11 cellular contexts compared by ENCODE assay signal in genomic region chr7:5630670-5631069, GRCh38. TPM values are rescaled to one million over a fixed set of nuclear protein-coding genes. Genes with fewer than 3 reads are reported as not detected.
DNase-seq lines count a peak whose midpoint lies in the region; ATAC-seq and TF ChIP-seq lines count a peak whose summit lies in the region.
"Had no signal": no experiment of that assay in that cellular context is flagged by ENCODE, and none has a peak within 500 bp of the region (broad histone marks: within the 10 kb centered on the region; RNA-seq: fewer than 3 reads in every experiment).

No MANE protein-coding gene starts in this region.

- H3K9me3 ChIP-seq in breast epithelium (no peaks in the 10 kb centered on the region), neural progenitor cell (ENCODE audit: low read depth) (no peaks in the 10 kb centered on the region), tibial nerve (no peaks in the 10 kb centered on the region)

- H3K4me1 ChIP-seq in breast epithelium, result peaks cover 18 to 23% of the 10 kb centered on the region in 2 donors
- H3K4me1 ChIP-seq in neural progenitor cell, result peaks cover 42% of the 10 kb centered on the region
- H3K4me1 ChIP-seq in tibial nerve, result peaks cover 5 to 72% (median 46%) of the 10 kb centered on the region in 4 donors

- H3K36me3 ChIP-seq in breast epithelium (no peaks in the 10 kb centered on the region), neural progenitor cell (no peaks in the 10 kb centered on the region), tibial nerve (no peaks in the 10 kb centered on the region)

- H3K4me3 Mint-ChIP-seq in MCF 10A (ENCODE audit: unreplicated experiment) (no peak overlapping the region), neural progenitor cell (no peak overlapping the region)
- H3K4me3 Mint-ChIP-seq in activated naive CD8-positive, alpha-beta T cell treated with anti-CD3 and anti-CD28 coated beads for 36 hours, result no peak overlapping the region

- DNase-seq in MCF 10A (ENCODE audit: unreplicated experiment) (peak; percentile 82), breast epithelium (ENCODE audit: low spot score in 2 of 2) (no peak), neural progenitor cell (ENCODE audit: low spot score) (no peak), MV-4-11 (lab: John Stamatoyannopoulos, UW) (no peak), tibial nerve (ENCODE audit: low spot score in 2 of 2) (no peak)
- peak; percentile 64 for DNase-seq in activated naive CD8-positive, alpha-beta T cell treated with anti-CD3 and anti-CD28 coated beads for 36 hours
- DNase-seq: NCI-H345, WERI-Rb-1 had no signal

- H3K4me2 ChIP-seq in neural progenitor cell, result no peak overlapping the region

- CTCF ChIA-PET in MCF 10A (lab: Yijun Ruan, JAX), result interaction anchor here (1.0 to 1.1 kb wide), 3 partner anchors 15 to 71 kb away, joined by 3 read pairs; no protein-coding TSS in a partner anchor

- H3K27ac Mint-ChIP-seq in MCF 10A (ENCODE audit: low read depth, unreplicated experiment), result peak overlapping the region; percentile 22
- peak overlapping the region; percentile 70 for H3K27ac Mint-ChIP-seq in activated naive CD8-positive, alpha-beta T cell treated with anti-CD3 and anti-CD28 coated beads for 36 hours
- H3K27ac Mint-ChIP-seq in neural progenitor cell, result peak overlapping the region; percentile 35

- intact Hi-C loops in MCF 10A (cut with micrococcal nuclease), result no loop called here
- intact Hi-C loops in breast epithelium (cut with DNase I; ENCODE audit: low total_unique reads), result no loop called here

- TF ChIP-seq POLR2A in breast epithelium (IDR thresholded peaks at IDR 0.05) (no peak), tibial nerve (IDR thresholded peaks at IDR 0.05) (no peak)

- peaks cover 20% of the 10 kb centered on the region for H4K20me1 ChIP-seq in neural progenitor cell (ENCODE audit: low read depth)

- H3K9me3 Mint-ChIP-seq in MCF 10A (ENCODE audit: unreplicated experiment) (no peaks in the 10 kb centered on the region), neural progenitor cell (no peaks in the 10 kb centered on the region)
- H3K9me3 Mint-ChIP-seq in activated naive CD8-positive, alpha-beta T cell treated with anti-CD3 and anti-CD28 coated beads for 36 hours, result no peaks in the 10 kb centered on the region

- no TSS peak for BruUV-seq in MCF 10A (replicated peaks; lab: Mats Ljungman, UMichigan)

- POLR2A ChIA-PET in MCF 10A (lab: Yijun Ruan, JAX), result interaction anchor here (0.6 to 5.4 kb wide), 10 partner anchors 8 to 211 kb away, joined by 3 to 50 read pairs (median 6); no protein-coding TSS in a partner anchor

- H3K79me2 ChIP-seq in neural progenitor cell (ENCODE audit: low read depth), result no peaks in the 10 kb centered on the region

- TF ChIP-seq EP300 in tibial nerve (IDR thresholded peaks at IDR 0.05), result no peak

- H3K27me3 Mint-ChIP-seq in MCF 10A (ENCODE audit: insufficient read depth, unreplicated experiment) (no peaks in the 10 kb centered on the region), neural progenitor cell (ENCODE audit: insufficient read depth, low read depth) (peaks cover 13% of the 10 kb centered on the region)
- H3K27me3 Mint-ChIP-seq in activated naive CD8-positive, alpha-beta T cell treated with anti-CD3 and anti-CD28 coated beads for 36 hours, result no peaks in the 10 kb centered on the region

- no peak overlapping the region for H2AFZ ChIP-seq in neural progenitor cell (replicated peaks)

- no peaks in the 10 kb centered on the region for H3K27me3 ChIP-seq in breast epithelium
- no peaks in the 10 kb centered on the region for H3K27me3 ChIP-seq in neural progenitor cell
- H3K27me3 ChIP-seq in tibial nerve, result no peaks in the 10 kb centered on the region

- H3K9ac ChIP-seq in neural progenitor cell, result no peak overlapping the region

- no peak overlapping the region for H3K27ac ChIP-seq in breast epithelium
- no peak overlapping the region for H3K27ac ChIP-seq in neural progenitor cell
- H3K27ac ChIP-seq in tibial nerve, result peak overlapping the region in 2 of 4 donors; percentile 66 to 80
- H3K27ac ChIP-seq: C4-2B, WERI-Rb-1 had no signal

- H3K4me3 ChIP-seq in breast epithelium, result no peak overlapping the region
- no peak overlapping the region for H3K4me3 ChIP-seq in neural progenitor cell
- H3K4me3 ChIP-seq in tibial nerve, result no peak overlapping the region

- peaks cover 21% of the 10 kb centered on the region for H3K4me1 Mint-ChIP-seq in MCF 10A (ENCODE audit: insufficient read depth, unreplicated experiment)
- H3K4me1 Mint-ChIP-seq in activated naive CD8-positive, alpha-beta T cell treated with anti-CD3 and anti-CD28 coated beads for 36 hours, result peaks cover 48% of the 10 kb centered on the region
- H3K4me1 Mint-ChIP-seq in neural progenitor cell, result peaks cover 71% of the 10 kb centered on the region

- H3K36me3 Mint-ChIP-seq in MCF 10A (ENCODE audit: insufficient read depth, unreplicated experiment) (peaks cover 18% of the 10 kb centered on the region), neural progenitor cell (peaks cover 18% of the 10 kb centered on the region)
- H3K36me3 Mint-ChIP-seq in activated naive CD8-positive, alpha-beta T cell treated with anti-CD3 and anti-CD28 coated beads for 36 hours, result peaks cover 27% of the 10 kb centered on the region

- peaks cover 39% of the 10 kb centered on the region for H3F3A ChIP-seq in neural progenitor cell (ENCODE audit: low read depth)

- 49 to 51% methylated on average over 7 of the region's 7 CpGs for WGBS in tibial nerve, 2 donors

- ATAC-seq in GM19324 (IDR thresholded peaks at IDR 0.05; ENCODE audit: low FRiP score, unreplicated experiment) (no peak), GM18868 (IDR thresholded peaks at IDR 0.05; ENCODE audit: unreplicated experiment) (no peak)

- TF ChIP-seq CTCF in MCF 10A (IDR thresholded peaks at IDR 0.05; ENCODE audit: unreplicated experiment) (no peak), breast epithelium (IDR thresholded peaks at IDR 0.05) (no peak), neural progenitor cell (IDR thresholded peaks at IDR 0.05) (no peak), tibial nerve (IDR thresholded peaks at IDR 0.05) (no peak)

RNA-seq across cellular contexts. Expression of gene FSCN1, which starts 38.1 kb away (rescaled TPM):
- 148 and 169 TPM in 2 replicates for total RNA-seq in MCF 10A (2022)
- total RNA-seq in breast epithelium, result 10 to 100 TPM; 17.9 to 24.9 (median 22.9) TPM
- total RNA-seq in activated naive CD8-positive, alpha-beta T cell treated with anti-CD3 and anti-CD28 coated beads for 36 hours, result 10 to 100 TPM; 15.2 to 15.7 TPM
- total RNA-seq in neural progenitor cell (ENCODE audit: low replicate concordance), result 76.3 and 256 TPM in 2 replicates
- total RNA-seq in tibial nerve, result 100 to 1,000 TPM in 3 of 4 donors, 10 to 100 TPM in 1; 88.8 to 197 (median 145) TPM

Comparison
In these comparisons a context has a peak if more than half of its experiments do, and no peak if none do; other contexts are left out.
1. DNase-seq: peak in MCF 10A (single experiment) and activated naive CD8-positive, alpha-beta T cell treated with anti-CD3 and anti-CD28 coated beads for 36 hours (single experiment); none in breast epithelium (0 of 2), neural progenitor cell (single experiment), MV-4-11 (single experiment) and tibial nerve (0 of 2).
2. Peak in every context shown above with its lines, with median percentiles within 50 percentile points of each other: H3K27ac Mint-ChIP-seq.